ENCODE assay signal across 18 cellular contexts in the genomic region with DNA sequence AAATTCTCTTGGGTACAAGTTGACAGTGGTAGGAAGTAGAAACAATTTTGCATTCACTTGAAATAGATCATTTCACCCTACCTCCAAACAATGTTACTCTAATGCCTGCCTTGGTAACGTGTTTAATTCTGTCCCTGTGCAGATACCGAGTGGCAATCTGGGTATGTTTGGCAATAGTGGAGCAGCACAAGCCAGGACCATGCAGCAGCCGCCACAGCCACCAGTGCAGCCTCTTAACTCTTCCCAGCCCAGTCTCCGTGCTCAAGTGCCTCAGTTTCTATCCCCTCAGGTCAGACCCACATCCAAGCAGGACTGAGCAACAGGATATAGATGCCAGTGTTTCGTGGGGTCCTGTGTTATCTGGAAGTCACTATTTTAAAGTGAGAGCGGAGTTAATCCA. TPM values are rescaled to one million over a fixed set of nuclear protein-coding genes. Genes with fewer than 3 reads are reported as not detected.
"Had no signal": no experiment of that assay in that cellular context is flagged by ENCODE, and none has a peak within 500 bp of the region (broad histone marks: within the 10 kb centered on the region; RNA-seq: fewer than 3 reads in every experiment).

No MANE protein-coding gene starts in this region.

- H3K9me3 ChIP-seq: prostate gland, testis, tibial nerve had no signal

- H3K4me1 ChIP-seq: parathyroid adenoma, prostate gland, testis, tibial nerve had no signal

- H3K4me3 ChIP-seq: coronary artery, prostate gland, skin epidermis, testis, tibial nerve had no signal

- H3K27me3 ChIP-seq: testis, tibial nerve had no signal

- ATAC-seq: esophagus mucosa, sciatic nerve had no signal

- H3K27ac ChIP-seq: coronary artery, parathyroid adenoma, prostate gland, skin epidermis, testis, tibial nerve had no signal

- DNase-seq: central memory CD4-positive, alpha-beta T cell; effector memory CD4-positive, alpha-beta T cell; immature natural killer cell; mesendoderm; naive B cell; occipital lobe; stimulated activated CD4-positive, alpha-beta T cell treated with anti-CD3 and anti-CD28 coated beads, Interleukin-2, amount 100 ng/mL, for 24 hours; stimulated activated CD4-positive, alpha-beta T cell treated with anti-CD3 and anti-CD28 coated beads, Interleukin-4, amount 100 ng/mL, for 4 hours; stimulated activated naive CD4-positive, alpha-beta T cell; testis had no signal

RNA-seq across cellular contexts. Expression of gene TMC8, which starts 51.3 kb away (rescaled TPM):
- total RNA-seq: fibroblast of lung had no signal
